Comparison of ENCODE assay signal across 9 cellular contexts in the genomic region with DNA sequence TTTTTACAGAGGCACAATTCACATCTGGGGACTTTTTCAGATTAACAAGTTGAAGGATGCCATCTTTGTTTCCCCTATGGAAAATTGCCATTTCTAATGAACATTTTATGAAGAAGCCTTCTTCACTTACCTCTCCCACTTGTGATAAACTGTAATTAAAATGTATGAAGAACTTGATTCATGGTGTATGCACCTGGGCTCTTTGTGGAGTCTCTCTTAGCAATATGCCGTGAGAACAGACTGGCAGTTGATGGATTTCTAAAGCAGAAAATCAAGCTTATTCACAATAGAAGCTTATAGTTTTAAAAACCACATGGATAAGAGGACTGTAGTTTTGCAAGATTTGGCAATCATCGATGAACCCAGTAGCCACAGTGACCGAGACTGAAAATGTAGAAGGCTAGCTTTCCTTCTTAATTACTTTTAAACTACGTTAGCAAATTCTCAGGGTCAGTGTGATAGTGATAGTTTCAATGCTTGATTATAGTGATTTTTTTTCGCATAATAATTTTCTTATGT.
DNase-seq lines count a peak whose midpoint lies in the region; ATAC-seq and TF ChIP-seq lines count a peak whose summit lies in the region.
"Had no signal": no experiment of that assay in that cellular context is flagged by ENCODE, and none has a peak within 500 bp of the region (broad histone marks: within the 10 kb centered on the region; RNA-seq: fewer than 3 reads in every experiment).

No MANE protein-coding gene starts in this region.

- H3K9me3 ChIP-seq in colonic mucosa (no peaks in the 10 kb centered on the region), transverse colon (no peaks in the 10 kb centered on the region)

- H3K36me3 Mint-ChIP-seq in activated T-cell treated with anti-CD3 and anti-CD28 coated beads, Interleukin-2, amount 50 U/mL, for 72 hours (ENCODE audit: insufficient read depth in 2 of 2): peaks cover 5 to 9% of the 10 kb centered on the region in 2 donors

- H3K4me3 ChIP-seq in colonic mucosa: no peak overlapping the region
- H3K4me3 ChIP-seq in transverse colon: no peak overlapping the region

- H3K27me3 Mint-ChIP-seq in activated T-cell treated with anti-CD3 and anti-CD28 coated beads, Interleukin-2, amount 50 U/mL, for 72 hours (ENCODE audit: low read depth): no peaks in the 10 kb centered on the region

- peak overlapping the region; percentile 42 to 67 for H3K4me3 Mint-ChIP-seq in activated T-cell treated with anti-CD3 and anti-CD28 coated beads, Interleukin-2, amount 50 U/mL, for 72 hours

- no peak for TF ChIP-seq EP300 in transverse colon (IDR thresholded peaks at IDR 0.05; ENCODE audit: low read depth)

- H3K27me3 ChIP-seq in colonic mucosa (no peaks in the 10 kb centered on the region), transverse colon (no peaks in the 10 kb centered on the region)

- in situ Hi-C loops in transverse colon (cut with MboI; ENCODE audit: low pct_ligation_motif_present in 1 of 4, low pct_unique_long_range_greater_than_20kb in 1 of 4, low sequenced_read_pairs in 3 of 4): no loop called here

- no peak for DNase-seq in activated T-cell treated with anti-CD3 and anti-CD28 coated beads, Interleukin-2, amount 50 U/mL, for 72 hours
- DNase-seq in activated T-cell treated with anti-CD3 and anti-CD28 coated beads, Interleukin-2, amount 50 U/mL, for 48 hours: no peak
- no peak for DNase-seq in colonic mucosa
- no peak for DNase-seq in transverse colon
- DNase-seq in A172 (ENCODE audit: low spot score): no peak
- DNase-seq in RWPE1 (ENCODE audit: low spot score): no peak
- DNase-seq in stimulated activated CD4-positive, alpha-beta T cell treated with anti-CD3 and anti-CD28 coated beads, Interleukin-4, amount 100 ng/mL, for 4 hours: no peak
- DNase-seq: stimulated activated naive CD4-positive, alpha-beta T cell treated with Interleukin-2 at 50 U/mL for 16 hours had no signal

- 78 to 80% methylated on average over 4 to 5 of the region's 5 CpGs for WGBS in transverse colon (ENCODE audit: low coverage in 1 of 2), 2 donors

- TF ChIP-seq POLR2A in transverse colon (IDR thresholded peaks at IDR 0.05): no peak

- H3K27ac ChIP-seq in colonic mucosa: peak overlapping the region; percentile 15
- peak overlapping the region; percentile 39 to 52 (median 48) for H3K27ac ChIP-seq in transverse colon
- no peak overlapping the region for H3K27ac ChIP-seq in RWPE1

- H3K27ac Mint-ChIP-seq in activated T-cell treated with anti-CD3 and anti-CD28 coated beads, Interleukin-2, amount 50 U/mL, for 72 hours: no peak overlapping the region

- intact Hi-C loops in colonic mucosa (cut with DNase I): no loop called here
- intact Hi-C loops in transverse colon (cut with DNase I; ENCODE audit: low total_unique reads): no loop called here

- no peaks in the 10 kb centered on the region for H3K4me1 ChIP-seq in colonic mucosa
- H3K4me1 ChIP-seq in transverse colon: peaks cover 5 to 32% (median 10%) of the 10 kb centered on the region in 4 donors

- ATAC-seq in activated T-cell treated with anti-CD3 and anti-CD28 coated beads, Interleukin-2, amount 50 U/mL, for 72 hours (replicated peaks in 1 of 2): peak in 1 of 2 donors; percentile 18
- ATAC-seq in HG03571 (IDR thresholded peaks at IDR 0.05; ENCODE audit: unreplicated experiment): peak; percentile 3

- peaks cover 2 to 9% of the 10 kb centered on the region in 2 donors for H3K9me3 Mint-ChIP-seq in activated T-cell treated with anti-CD3 and anti-CD28 coated beads, Interleukin-2, amount 50 U/mL, for 72 hours

- CTCF ChIA-PET in RWPE1 (lab: Yijun Ruan, JAX): interaction anchor here (0.6 kb wide), 1 partner anchor 937 kb away, joined by 3 read pairs; no protein-coding TSS in a partner anchor

- peaks cover 42% of the 10 kb centered on the region for H3K4me1 Mint-ChIP-seq in activated T-cell treated with anti-CD3 and anti-CD28 coated beads, Interleukin-2, amount 50 U/mL, for 72 hours (ENCODE audit: low read depth)

- no peak for TF ChIP-seq CTCF in colonic mucosa (IDR thresholded peaks at IDR 0.05)
- no peak for TF ChIP-seq CTCF in transverse colon (IDR thresholded peaks at IDR 0.05)
- TF ChIP-seq CTCF in RWPE1 (conservative IDR thresholded peaks at IDR 0.05; ENCODE audit: low read depth): no peak

- no peak overlapping the region for H3K9ac ChIP-seq in colonic mucosa (ENCODE audit: low read depth in 2 of 2, low read length in 2 of 2)

- POLR2A ChIA-PET in RWPE1 (lab: Yijun Ruan, JAX; ENCODE audit: low non-redundant PET): no interaction called here

- H3K36me3 ChIP-seq in colonic mucosa: no peaks in the 10 kb centered on the region
- H3K36me3 ChIP-seq in transverse colon: no peaks in the 10 kb centered on the region
